ENCODE assay signal across 26 cellular contexts in genomic region chr17:6108987-6109386, GRCh38. TPM values are rescaled to one million over a fixed set of nuclear protein-coding genes. Genes with fewer than 3 reads are reported as not detected.
"Had no signal": no experiment of that assay in that cellular context is flagged by ENCODE, and none has a peak within 500 bp of the region (broad histone marks: within the 10 kb centered on the region; RNA-seq: fewer than 3 reads in every experiment).

No MANE protein-coding gene starts in this region.

- H3K27ac Mint-ChIP-seq: naive thymus-derived CD8-positive, alpha-beta T cell; nephron; stimulated activated naive B cell treated with anti-CD40 and anti-IgM and Interleukin-4, amounts not matched to agents 10 μg/mL and 1 μg/mL and 100 μg/mL, for 72 hours; stimulated activated naive CD8-positive, alpha-beta T cell treated with anti-CD3 and anti-CD28 coated beads, Interleukin-15, Interleukin-2, amounts not matched to agents 100 ng/mL and 50 ng/mL, for 24 hours; type B pancreatic cell had no signal

- DNase-seq: hippocampal formation; kidney; left ventricle myocardium inferior; mesendoderm; midbrain; naive thymus-derived CD8-positive, alpha-beta T cell; nucleus accumbens; pancreas; retina; right cardiac atrium; sigmoid colon; stimulated activated CD4-positive, alpha-beta T cell treated with anti-CD3 and anti-CD28 coated beads, Interleukin-1b, Interleukin-23, amount 100 ng/mL, for 48 hours; stimulated activated CD4-positive, alpha-beta T cell treated with anti-CD3 and anti-CD28 coated beads, Interleukin-2, amount 100 ng/mL, for 48 hours; stimulated activated naive B cell treated with anti-CD40 and anti-IgM and Interleukin-4, amounts not matched to agents 10 μg/mL and 1 μg/mL and 100 μg/mL, for 72 hours; tibial artery had no signal

- H3K4me1 Mint-ChIP-seq: naive thymus-derived CD8-positive, alpha-beta T cell; nephron; neural crest cell had no signal

- H3K4me3 ChIP-seq: left ventricle myocardium inferior, lung, mucosa of descending colon, pancreas, prostate gland, sigmoid colon, suprapubic skin, thoracic aorta, tibial artery, vagina had no signal

- H3K4me3 Mint-ChIP-seq: naive thymus-derived CD8-positive, alpha-beta T cell; nephron; neural crest cell; stimulated activated naive B cell treated with anti-CD40 and anti-IgM and Interleukin-4, amounts not matched to agents 10 μg/mL and 1 μg/mL and 100 μg/mL, for 72 hours; stimulated activated naive CD8-positive, alpha-beta T cell treated with anti-CD3 and anti-CD28 coated beads, Interleukin-15, Interleukin-2, amounts not matched to agents 100 ng/mL and 50 ng/mL, for 24 hours; type B pancreatic cell had no signal

- H3K27ac ChIP-seq: left ventricle myocardium inferior, pancreas, prostate gland, sigmoid colon, suprapubic skin, thoracic aorta, tibial artery, vagina had no signal

- H3K36me3 Mint-ChIP-seq: stimulated activated naive B cell treated with anti-CD40 and anti-IgM and Interleukin-4, amounts not matched to agents 10 μg/mL and 1 μg/mL and 100 μg/mL, for 72 hours had no signal

- H3K27me3 ChIP-seq: pancreas, sigmoid colon, suprapubic skin, tibial artery, vagina had no signal

- ATAC-seq: naive thymus-derived CD8-positive, alpha-beta T cell; pancreas; right cardiac atrium; stimulated activated naive B cell treated with anti-CD40 and anti-IgM and Interleukin-4, amounts not matched to agents 10 μg/mL and 1 μg/mL and 100 μg/mL, for 72 hours had no signal

- H3K36me3 ChIP-seq: pancreas, prostate gland, sigmoid colon, suprapubic skin, thoracic aorta, vagina had no signal

- H3K9me3 Mint-ChIP-seq: nephron; neural crest cell; stimulated activated naive CD8-positive, alpha-beta T cell treated with anti-CD3 and anti-CD28 coated beads, Interleukin-15, Interleukin-2, amounts not matched to agents 100 ng/mL and 50 ng/mL, for 24 hours; type B pancreatic cell had no signal

- H3K4me1 ChIP-seq: left ventricle myocardium inferior, pancreas, prostate gland, sigmoid colon, suprapubic skin, tibial artery, vagina had no signal

- H3K9me3 ChIP-seq: mucosa of descending colon, pancreas, prostate gland, sigmoid colon, suprapubic skin, thoracic aorta, tibial artery, vagina had no signal

RNA-seq across cellular contexts. Expression of gene WSCD1, which starts 38.8 kb away (rescaled TPM):
- total RNA-seq: naive thymus-derived CD8-positive, alpha-beta T cell; osteoblast had no signal
- polyA plus RNA-seq: naive thymus-derived CD8-positive, alpha-beta T cell had no signal
